ENCODE assay signal across 9 cellular contexts in the genomic region with DNA sequence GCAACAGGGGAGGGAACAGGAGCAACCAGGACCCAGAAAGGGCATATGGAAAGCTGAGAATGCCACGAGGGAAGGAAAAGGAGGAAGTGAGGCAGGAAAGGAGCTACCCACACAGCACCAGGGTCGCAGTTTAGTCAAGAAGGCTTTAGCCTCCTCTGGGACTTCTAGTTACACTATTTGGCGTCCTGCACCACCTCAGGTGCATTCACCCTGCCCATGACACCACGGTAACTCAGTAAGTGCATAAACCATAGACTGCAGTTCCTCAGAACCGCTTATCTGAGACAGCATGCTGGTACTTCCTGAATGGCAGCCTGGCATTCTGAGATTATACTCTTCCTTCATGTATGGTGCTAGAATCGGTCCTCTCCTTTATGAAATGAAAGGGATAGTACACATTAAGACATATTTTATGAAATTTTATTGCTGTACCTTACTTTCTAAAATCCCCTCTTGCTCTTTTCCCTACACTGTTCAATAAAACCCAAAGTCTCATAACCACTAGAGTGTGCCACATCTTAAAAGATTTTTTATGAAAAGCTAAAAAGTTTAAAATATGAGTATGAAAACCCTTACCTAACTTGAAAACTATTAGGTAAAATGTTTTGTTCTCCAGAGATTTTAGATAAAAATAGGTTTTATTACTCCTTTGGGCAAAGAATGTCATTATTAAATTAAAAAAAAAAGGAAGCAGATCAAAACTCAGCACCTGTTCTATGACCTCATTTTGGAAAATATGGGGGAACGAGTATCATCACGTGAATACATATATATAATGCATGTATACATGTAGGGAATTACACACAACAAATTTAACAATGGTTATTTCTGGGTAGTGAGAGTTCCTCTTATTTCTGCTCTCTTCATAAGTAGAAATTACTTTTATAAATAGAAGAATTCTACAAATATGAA.
A peak's percentile ranks its signal among the peaks of the same experiment; 100 is the strongest.
DNase-seq lines count a peak whose midpoint lies in the region; ATAC-seq, FAIRE-seq and TF ChIP-seq lines count a peak whose summit lies in the region.
"Had no signal": no experiment of that assay in that cellular context is flagged by ENCODE, and none has a peak within 500 bp of the region (broad histone marks: within the 10 kb centered on the region; RNA-seq: fewer than 3 reads in every experiment).

No MANE protein-coding gene starts in this region.

- H3K4me1 ChIP-seq in H9 (ENCODE audit: insufficient read depth, low read length) = peaks cover 2% of the 10 kb centered on the region; the same call in 1 of the 2 replicates
- peaks cover 77% of the 10 kb centered on the region for H3K4me1 ChIP-seq in OCI-LY1 (ENCODE audit: insufficient read depth, low read length, severe bottlenecking)
- H3K4me1 ChIP-seq in neutrophil (ENCODE audit: control insufficient read depth in 1 of 2, insufficient read depth in 1 of 2, low read depth in 1 of 2, low read length in 1 of 2) = peaks cover 44 to 52% of the 10 kb centered on the region in 2 experiments

- WGBS in H9 (ENCODE audit: extremely low coverage, insufficient read length, low lambda C conversion rate) = no CpG with 5 or more reads among the region's 8 CpGs

- H2BK15ac ChIP-seq in H9 (ENCODE audit: low read depth, low read length) = no peak overlapping the region

- H3K79me1 ChIP-seq in H9 (ENCODE audit: insufficient read depth, low read depth, low read length, poor library complexity, severe bottlenecking) = peaks cover 3% of the 10 kb centered on the region

- H3K14ac ChIP-seq in H9 (ENCODE audit: insufficient read depth, low read length) = no peak overlapping the region

- H4K20me1 ChIP-seq in H9 (ENCODE audit: control insufficient read depth, insufficient read depth, insufficient read length) (no peaks in the 10 kb centered on the region), OCI-LY1 (ENCODE audit: insufficient read depth, low read length) (no peaks in the 10 kb centered on the region)

- peaks cover 7 to 10% of the 10 kb centered on the region in 2 experiments for H3K9me3 Mint-ChIP-seq in H9
- H3K9me3 Mint-ChIP-seq in activated T-helper 17 cell treated with anti-CD3 and anti-CD28 coated beads, Interleukin-2, amount 50 U/mL, for 72 hours = no peaks in the 10 kb centered on the region

- peaks cover 11 to 17% of the 10 kb centered on the region in 2 experiments for H3K4me1 Mint-ChIP-seq in H9
- peaks cover 9% of the 10 kb centered on the region for H3K4me1 Mint-ChIP-seq in activated T-helper 17 cell treated with anti-CD3 and anti-CD28 coated beads, Interleukin-2, amount 50 U/mL, for 72 hours

- H3K36me3 ChIP-seq in OCI-LY1 (ENCODE audit: insufficient read depth, low read length) (no peaks in the 10 kb centered on the region), neutrophil (no peaks in the 10 kb centered on the region)

- no peak overlapping the region for H3K23ac ChIP-seq in H9 (ENCODE audit: insufficient read length, low read depth, low read length)

- peak; percentile 59 for ATAC-seq in activated T-helper 17 cell treated with anti-CD3 and anti-CD28 coated beads, Interleukin-2, amount 50 U/mL, for 72 hours (replicated peaks)

- H3T11ph ChIP-seq in H9 (ENCODE audit: low read length) = no peak overlapping the region

- no peak overlapping the region for H4K8ac ChIP-seq in H9 (replicated peaks; ENCODE audit: insufficient read length, low read depth, low read length)

- H3K27me3 ChIP-seq in H9 (ENCODE audit: insufficient read depth, low read length) (no peaks in the 10 kb centered on the region), OCI-LY1 (ENCODE audit: insufficient read depth, low read length) (no peaks in the 10 kb centered on the region), neutrophil (no peaks in the 10 kb centered on the region)

- H3K9ac ChIP-seq in H9 (ENCODE audit: extremely low read depth, insufficient read length, low read length) = no peak overlapping the region
- H3K9ac ChIP-seq in OCI-LY1 (ENCODE audit: low read length) = peak overlapping the region; percentile 44

- no peak overlapping the region for H2BK5ac ChIP-seq in H9 (ENCODE audit: insufficient read length, low read length)

- no peak overlapping the region for H3K18ac ChIP-seq in H9 (ENCODE audit: insufficient read length, low read depth, low read length)

- H4K5ac ChIP-seq in H9 (ENCODE audit: insufficient read length, low read depth, low read length) = no peak overlapping the region

- H3K4ac ChIP-seq in H9 (ENCODE audit: low read depth, low read length) = no peak overlapping the region

- no peaks in the 10 kb centered on the region for H3K9me2 ChIP-seq in OCI-LY1 (ENCODE audit: low read depth, low read length)

- peak overlapping the region; percentile 23 for H3K4me3 ChIP-seq in OCI-LY1 (ENCODE audit: low read depth, low read length, poor library complexity, severe bottlenecking)
- H3K4me3 ChIP-seq in neutrophil (ENCODE audit: low read depth in 1 of 2, low read length in 1 of 2) = peak overlapping the region; percentile 1 to 39

- no peak overlapping the region for H2AK5ac ChIP-seq in H9 (ENCODE audit: insufficient read length, low read length)

- H3K27ac Mint-ChIP-seq in H9 = peak overlapping the region; percentile 2 to 56 (median 24); a peak in 3 of 7 replicates
- peak overlapping the region; percentile 2 for H3K27ac Mint-ChIP-seq in activated T-helper 17 cell treated with anti-CD3 and anti-CD28 coated beads, Interleukin-2, amount 50 U/mL, for 72 hours

- H2AFZ ChIP-seq in H9 (ENCODE audit: low read length) (no peak overlapping the region), OCI-LY1 (ENCODE audit: low read length) (no peak overlapping the region)

- no peak overlapping the region for H2BK20ac ChIP-seq in H9 (ENCODE audit: low read depth, low read length, poor library complexity, severe bottlenecking)

- no peak overlapping the region for H3K4me2 ChIP-seq in H9 (ENCODE audit: insufficient read depth, insufficient read length, low read length)
- H3K4me2 ChIP-seq in OCI-LY1 (ENCODE audit: low read length) = peak overlapping the region; percentile 64

- H3K4me3 Mint-ChIP-seq in H9 = no peak overlapping the region
- peak overlapping the region; percentile 23 for H3K4me3 Mint-ChIP-seq in activated T-helper 17 cell treated with anti-CD3 and anti-CD28 coated beads, Interleukin-2, amount 50 U/mL, for 72 hours

- no peaks in the 10 kb centered on the region for H3K23me2 ChIP-seq in H9 (ENCODE audit: insufficient read length, low read depth, low read length, poor library complexity, severe bottlenecking)

- H3K36me3 Mint-ChIP-seq in H9 (ENCODE audit: insufficient read depth in 1 of 3, low read depth in 3 of 3) = peaks cover 6 to 14% (median 14%) of the 10 kb centered on the region in 3 experiments
- no peaks in the 10 kb centered on the region for H3K36me3 Mint-ChIP-seq in activated T-helper 17 cell treated with anti-CD3 and anti-CD28 coated beads, Interleukin-2, amount 50 U/mL, for 72 hours (ENCODE audit: low read depth)

- H3K79me2 ChIP-seq in H9 (ENCODE audit: insufficient read depth, low read length) (no peaks in the 10 kb centered on the region), OCI-LY1 (ENCODE audit: insufficient read depth, low read length) (no peaks in the 10 kb centered on the region)

- H3K56ac ChIP-seq in H9 (ENCODE audit: insufficient read length, low read depth, low read length) = no peak overlapping the region

- no peak for TF ChIP-seq CTCF in H9 (conservative IDR thresholded peaks at IDR 0.05)
- peak; percentile 40; the same call in 1 of the 2 replicates for TF ChIP-seq CTCF in OCI-LY1 (IDR thresholded peaks at IDR 0.05; ENCODE audit: low read length)
- TF ChIP-seq CTCF in neutrophil (IDR thresholded peaks at IDR 0.05) = no peak
- no peak for TF ChIP-seq CTCF in GM20000 (IDR thresholded peaks at IDR 0.05; ENCODE audit: extremely low read depth, missing control alignments)

- no peak for FAIRE-seq in urothelium cell line (lab: Jason Lieb, UNC)

- H3K9me3 ChIP-seq in H9 (ENCODE audit: control insufficient read depth, low read depth, low read length) = no peaks in the 10 kb centered on the region
- no peaks in the 10 kb centered on the region for H3K9me3 ChIP-seq in OCI-LY1 (ENCODE audit: low read length)
- H3K9me3 ChIP-seq in neutrophil = no peaks in the 10 kb centered on the region

- no peak overlapping the region for H4K91ac ChIP-seq in H9 (ENCODE audit: insufficient read length, low read depth, low read length)

- DNase-seq in H9 (no peak), urothelium cell line (ENCODE audit: low spot score) (no peak), C1 segment of cervical spinal cord (lab: John Stamatoyannopoulos, UW) (no peak), GM20000 (ENCODE audit: low spot score) (no peak)
- DNase-seq: amygdala, NCI-H1105 treated with DMSO at 0.1 percent for 48 hours had no signal

- H3K27ac ChIP-seq in H9 (ENCODE audit: insufficient read length, low read depth, low read length) = no peak overlapping the region
- peak overlapping the region; percentile 96 for H3K27ac ChIP-seq in OCI-LY1 (ENCODE audit: low read depth, low read length, poor library complexity, severe bottlenecking)
- peak overlapping the region; percentile 64 for H3K27ac ChIP-seq in neutrophil

- peaks cover 1% of the 10 kb centered on the region; the same call in 1 of the 2 replicates for H3K27me3 Mint-ChIP-seq in H9 (ENCODE audit: low read depth)
- no peaks in the 10 kb centered on the region for H3K27me3 Mint-ChIP-seq in activated T-helper 17 cell treated with anti-CD3 and anti-CD28 coated beads, Interleukin-2, amount 50 U/mL, for 72 hours

- peaks cover 6% of the 10 kb centered on the region; the same call in 1 of the 2 replicates for H3F3A ChIP-seq in OCI-LY1 (ENCODE audit: insufficient read depth, low read length)

- H2BK120ac ChIP-seq in H9 (ENCODE audit: low read depth, low read length, poor library complexity, severe bottlenecking) = no peak overlapping the region

- no peak overlapping the region for H2BK12ac ChIP-seq in H9 (ENCODE audit: insufficient read length, low read depth, low read length)
